Comparison of ENCODE assay signal across 12 cellular contexts in genomic region chr7:821688-822087, GRCh38. TPM values are rescaled to one million over a fixed set of nuclear protein-coding genes. Genes with fewer than 3 reads are reported as not detected.
DNase-seq lines count a peak whose midpoint lies in the region; ATAC-seq and TF ChIP-seq lines count a peak whose summit lies in the region.
"Had no signal": no experiment of that assay in that cellular context is flagged by ENCODE, and none has a peak within 500 bp of the region (broad histone marks: within the 10 kb centered on the region; RNA-seq: fewer than 3 reads in every experiment).

No MANE protein-coding gene starts in this region.

- H3K36me3 ChIP-seq in H7 (replicated peaks; ENCODE audit: control insufficient read depth, insufficient read depth, low read length) (no peaks in the 10 kb centered on the region; the same call in none of the 2 replicates), mammary epithelial cell (ENCODE audit: insufficient read depth, low read length) (no peaks in the 10 kb centered on the region)

- ATAC-seq in right cardiac atrium (peak; percentile 49 to 52), HG02938 (IDR thresholded peaks at IDR 0.05; ENCODE audit: unreplicated experiment) (no peak), GM18861 (IDR thresholded peaks at IDR 0.05; ENCODE audit: unreplicated experiment) (no peak), HG03342 (IDR thresholded peaks at IDR 0.05; ENCODE audit: unreplicated experiment) (no peak)

- H3K27ac ChIP-seq in mammary epithelial cell (ENCODE audit: insufficient read depth, low read depth, low read length) (no peak overlapping the region), right cardiac atrium (ENCODE audit: low read length) (peak overlapping the region; percentile 66)

- 29% methylated on average over 11 of the region's 11 CpGs for WGBS in mammary epithelial cell (ENCODE audit: low coverage, missing lambda C conversion rate)
- WGBS in right cardiac atrium: 66% methylated on average over 11 of the region's 11 CpGs

- H3K9me3 ChIP-seq in mammary epithelial cell (replicated peaks; ENCODE audit: insufficient read depth, low read length) (no peaks in the 10 kb centered on the region), right cardiac atrium (ENCODE audit: control insufficient read depth, low read length) (no peaks in the 10 kb centered on the region)

- in situ Hi-C loops in mammary epithelial cell (cut with MboI; ENCODE audit: low sequenced_read_pairs in 2 of 2): no loop called here

- dilution Hi-C loops in mammary epithelial cell (cut with HindIII; ENCODE audit: low sequenced_read_pairs): no loop called here

- no peak overlapping the region for H3K9ac ChIP-seq in mammary epithelial cell (ENCODE audit: insufficient read depth, low read length)

- peak in 1 of 2 donors; percentile 38 for TF ChIP-seq CTCF in mammary epithelial cell (conservative IDR thresholded peaks at IDR 0.05 in 1 of 2, IDR thresholded peaks at IDR 0.05 in 1 of 2; ENCODE audit: extremely low read depth in 1 of 2, insufficient read depth in 1 of 2, low read depth in 1 of 2, low read length in 2 of 2)

- DNase-seq in H7: peak; percentile 42
- peak; percentile 40 for DNase-seq in mammary epithelial cell
- DNase-seq in right cardiac atrium: peak in 2 of 3 donors; percentile 28 to 37
- peak; percentile 31 for DNase-seq in renal cortical epithelial cell (ENCODE audit: low read depth)
- DNase-seq in H4 (ENCODE audit: low spot score): no peak
- DNase-seq: activated CD4-positive, alpha-beta T cell treated with anti-CD3 and anti-CD28 coated beads, Interleukin-2, amount 50 U/mL, for 4 hours; central memory CD4-positive, alpha-beta T cell; NCI-H2029 treated with DMSO at 0.1 percent for 48 hours; stimulated activated CD4-positive, alpha-beta T cell treated with anti-CD3 and anti-CD28 coated beads, Interleukin-4, amount 100 ng/mL, for 1 hour had no signal

- no peaks in the 10 kb centered on the region for H4K20me1 ChIP-seq in mammary epithelial cell (ENCODE audit: insufficient read depth, low read length)

- no TSS peak for BruUV-seq in mammary epithelial cell (replicated peaks; lab: Mats Ljungman, UMichigan)

- CTCF ChIA-PET in mammary epithelial cell (lab: Charles Lee; ENCODE audit: low non-redundant PET): interaction anchor here (1.0 kb wide), 1 partner anchor 52 kb away, joined by 8 read pairs; no protein-coding TSS in a partner anchor

- H2AFZ ChIP-seq in mammary epithelial cell (ENCODE audit: low read depth, low read length): no peak overlapping the region

- H3K4me2 ChIP-seq in mammary epithelial cell (ENCODE audit: insufficient read depth, low read depth, low read length): no peak overlapping the region

- H3K27me3 ChIP-seq in H7 (ENCODE audit: control insufficient read depth, insufficient read depth, low read length) (no peaks in the 10 kb centered on the region), mammary epithelial cell (ENCODE audit: insufficient read depth, low read length) (no peaks in the 10 kb centered on the region), right cardiac atrium (ENCODE audit: control insufficient read depth, insufficient read depth) (no peaks in the 10 kb centered on the region)

- intact Hi-C loops in mammary epithelial cell (cut with micrococcal nuclease): loop anchor here (1.0 kb wide), 1 partner anchor 52 kb away; no protein-coding TSS in a partner anchor
- intact Hi-C loops in right cardiac atrium (cut with DNase I): loop anchor here in 3 of 4 donors (5.0 to 10.0 kb wide), 3 partner anchors 34 to 53 kb away; partner anchors contain the start of gene GET4 (in 1 of the 3)

- H3K4me3 ChIP-seq in H7 (ENCODE audit: insufficient read depth, low read depth, low read length) (no peak overlapping the region), mammary epithelial cell (replicated peaks in 1 of 3; ENCODE audit: insufficient read depth in 1 of 3, low read depth in 2 of 3, low read length in 3 of 3) (no peak overlapping the region), right cardiac atrium (ENCODE audit: low read length) (no peak overlapping the region)

- H3K4me1 ChIP-seq in mammary epithelial cell (ENCODE audit: insufficient read depth, low read length) (peaks cover 21% of the 10 kb centered on the region), right cardiac atrium (ENCODE audit: control insufficient read depth, insufficient read depth, low read length) (peaks cover 23% of the 10 kb centered on the region)

- H3K79me2 ChIP-seq in mammary epithelial cell (ENCODE audit: insufficient read depth, low read length): peaks cover 97% of the 10 kb centered on the region

RNA-seq across cellular contexts. Expression of gene SUN1, which starts 10.6 kb away (rescaled TPM):
- total RNA-seq in H7 (2014; rRNA removed; shearing (Covaris generic)): 60.5 and 82.1 TPM in 2 replicates
- total RNA-seq in mammary epithelial cell (100 to 1,000 TPM; 135 to 191 TPM), right cardiac atrium (100 to 1,000 TPM; 139 to 163 (median 147) TPM), renal cortical epithelial cell (164 and 234 TPM in 2 replicates)
- polyA plus RNA-seq in mammary epithelial cell (176 TPM), right cardiac atrium (86.9 TPM)
- 160 TPM for polyA minus RNA-seq in mammary epithelial cell
- 157 and 180 TPM in 2 replicates for total RNA-seq in H4 (2014; rRNA removed; shearing (Covaris generic))

RNA-seq across cellular contexts. Expression of gene GET4, which starts 54.7 kb away (rescaled TPM):
- 50.8 and 61.9 TPM in 2 replicates for total RNA-seq in H7 (2014; rRNA removed; shearing (Covaris generic))
- total RNA-seq in mammary epithelial cell (10 to 100 TPM; 26.0 to 40.8 TPM), right cardiac atrium (10 to 100 TPM; 20.1 to 23.6 (median 22.2) TPM), renal cortical epithelial cell (30.7 and 36.5 TPM in 2 replicates)
- polyA plus RNA-seq in mammary epithelial cell (28.5 TPM), right cardiac atrium (22.2 TPM)
- 24.8 TPM for polyA minus RNA-seq in mammary epithelial cell
- total RNA-seq in H4 (2014; rRNA removed; shearing (Covaris generic)): 42.0 and 50.6 TPM in 2 replicates

Comparison
In these comparisons a context has a peak if more than half of its experiments do, and no peak if none do; other contexts are left out.
1. ATAC-seq: peak in right cardiac atrium (2 of 2); none in HG02938 (single experiment), GM18861 (single experiment) and HG03342 (single experiment).